In genomic region chr5:151264113-151264512, GRCh38 we compare ENCODE assay signal across 10 cellular contexts. TPM values are rescaled to one million over a fixed set of nuclear protein-coding genes. Genes with fewer than 3 reads are reported as not detected.
DNase-seq lines count a peak whose midpoint lies in the region; ATAC-seq and TF ChIP-seq lines count a peak whose summit lies in the region.
"Had no signal": no experiment of that assay in that cellular context is flagged by ENCODE, and none has a peak within 500 bp of the region (broad histone marks: within the 10 kb centered on the region; RNA-seq: fewer than 3 reads in every experiment).

No MANE protein-coding gene starts in this region.

- H3K27me3 ChIP-seq in foreskin keratinocyte = no peaks in the 10 kb centered on the region
- no peaks in the 10 kb centered on the region for H3K27me3 ChIP-seq in CD8-positive, alpha-beta T cell (ENCODE audit: insufficient read depth, low read length)

- TF ChIP-seq CTCF in foreskin keratinocyte (conservative IDR thresholded peaks at IDR 0.05) = no peak
- no peak for TF ChIP-seq CTCF in CD8-positive, alpha-beta T cell (IDR thresholded peaks at IDR 0.05)

- POLR2A ChIA-PET in CD8-positive, alpha-beta T cell (lab: Charles Lee) = no interaction called here

- intact Hi-C loops in CD8-positive, alpha-beta T cell (cut with DNase I, micrococcal nuclease) = no loop called here

- H3K36me3 Mint-ChIP-seq in T-helper 17 cell (ENCODE audit: low read depth) = peaks cover 3% of the 10 kb centered on the region
- peaks cover 70% of the 10 kb centered on the region for H3K36me3 Mint-ChIP-seq in CD8-positive, alpha-beta T cell

- no peak overlapping the region for H3K4me3 Mint-ChIP-seq in T-helper 17 cell
- no peak overlapping the region for H3K4me3 Mint-ChIP-seq in CD8-positive, alpha-beta T cell

- H3K4me1 Mint-ChIP-seq in T-helper 17 cell = peaks cover 11% of the 10 kb centered on the region
- H3K4me1 Mint-ChIP-seq in CD8-positive, alpha-beta T cell (ENCODE audit: low read depth) = no peaks in the 10 kb centered on the region

- peaks cover 11% of the 10 kb centered on the region for H3K36me3 ChIP-seq in CD8-positive, alpha-beta T cell (ENCODE audit: insufficient read depth, low read length)

- no peaks in the 10 kb centered on the region for H3K9me3 Mint-ChIP-seq in CD8-positive, alpha-beta T cell

- peak overlapping the region; percentile 69 for H3K27ac Mint-ChIP-seq in T-helper 17 cell
- H3K27ac Mint-ChIP-seq in CD8-positive, alpha-beta T cell = no peak overlapping the region

- H3K27ac ChIP-seq in foreskin keratinocyte = peak overlapping the region; percentile 61
- H3K27ac ChIP-seq in substantia nigra (ENCODE audit: low read depth, low read length, poor library complexity, severe bottlenecking) = no peak overlapping the region
- H3K27ac ChIP-seq in CD8-positive, alpha-beta T cell (ENCODE audit: low read depth, low read length) = no peak overlapping the region
- H3K27ac ChIP-seq: KMS-11 had no signal

- peaks cover 21% of the 10 kb centered on the region for H3K4me1 ChIP-seq in foreskin keratinocyte
- no peaks in the 10 kb centered on the region for H3K4me1 ChIP-seq in CD8-positive, alpha-beta T cell (ENCODE audit: insufficient read depth, low read length)

- DNase-seq in AG08396 (ENCODE audit: low spot score) (peak; percentile 38), T-helper 17 cell (no peak), foreskin keratinocyte (peak; percentile 84 to 91), inferior parietal cortex (ENCODE audit: extremely low spot score) (no peak), superior temporal gyrus (ENCODE audit: extremely low spot score) (no peak), substantia nigra (lab: John Stamatoyannopoulos, UW) (no peak)
- no peak for DNase-seq in CD8-positive, alpha-beta T cell

- peak; percentile 73 for ATAC-seq in GM19463 (IDR thresholded peaks at IDR 0.05; ENCODE audit: unreplicated experiment)
- no peak for ATAC-seq in T-helper 17 cell
- ATAC-seq in foreskin keratinocyte = peak; percentile 94
- ATAC-seq in CD8-positive, alpha-beta T cell = no peak

- H3K27me3 Mint-ChIP-seq in T-helper 17 cell = no peaks in the 10 kb centered on the region
- no peaks in the 10 kb centered on the region for H3K27me3 Mint-ChIP-seq in CD8-positive, alpha-beta T cell (ENCODE audit: low read depth)

- no peak overlapping the region for H3K4me3 ChIP-seq in CD8-positive, alpha-beta T cell (ENCODE audit: low read depth, low read length)

- CTCF ChIA-PET in CD8-positive, alpha-beta T cell (lab: Charles Lee) = no interaction called here

- H3K9me3 ChIP-seq in T-helper 17 cell (ENCODE audit: control insufficient read depth, low read length, poor library complexity, severe bottlenecking) = no peaks in the 10 kb centered on the region
- no peaks in the 10 kb centered on the region for H3K9me3 ChIP-seq in CD8-positive, alpha-beta T cell (ENCODE audit: low read length)

RNA-seq across cellular contexts. Expression of gene GM2A, which starts 11.1 kb away (rescaled TPM):
- 10 to 100 TPM in 1 of 2 donors, 1 to 10 TPM in 1; 6.0 to 13.4 TPM for total RNA-seq in T-helper 17 cell
- total RNA-seq in foreskin keratinocyte = 71.5 and 97.6 TPM in 2 replicates
- 42.1 and 69.5 TPM in 2 replicates for polyA plus RNA-seq in foreskin keratinocyte
- total RNA-seq in CD8-positive, alpha-beta T cell = 1 to 10 TPM; 3.4 to 5.0 TPM

RNA-seq across cellular contexts. Expression of gene SLC36A3, which starts 39.5 kb away (rescaled TPM):
- total RNA-seq in T-helper 17 cell (not detected), foreskin keratinocyte (not detected in 2 replicates)
- not detected in 2 replicates for polyA plus RNA-seq in foreskin keratinocyte
- total RNA-seq in CD8-positive, alpha-beta T cell = not detected
- total RNA-seq: kidney epithelial cell had no signal

RNA-seq across cellular contexts. Expression of gene CCDC69, which starts 40.2 kb away (rescaled TPM):
- total RNA-seq in T-helper 17 cell (10 to 100 TPM; 74.7 to 82.5 TPM), foreskin keratinocyte (4.3 and 6.1 TPM in 2 replicates)
- polyA plus RNA-seq in foreskin keratinocyte = 3.5 and 4.2 TPM in 2 replicates
- 10 to 100 TPM; 96.3 to 98.5 TPM for total RNA-seq in CD8-positive, alpha-beta T cell

Comparison
In these comparisons a context has a peak if more than half of its experiments do, and no peak if none do; other contexts are left out.
1. DNase-seq: peak in AG08396 (single experiment) and foreskin keratinocyte (2 of 2); none in T-helper 17 cell (0 of 3), inferior parietal cortex (single experiment), superior temporal gyrus (single experiment), substantia nigra (0 of 49) and CD8-positive, alpha-beta T cell (0 of 7).
2. ATAC-seq: peak in GM19463 (single experiment) and foreskin keratinocyte (single experiment); none in T-helper 17 cell (single experiment) and CD8-positive, alpha-beta T cell (single experiment).
3. RNA of gene CCDC69, which starts 40.2 kb away (total RNA-seq): 96.3 to 98.5 TPM in CD8-positive, alpha-beta T cell and 74.7 to 82.5 TPM in T-helper 17 cell; 4.3 to 6.1 TPM in foreskin keratinocyte; every median in the first group is over 10 times any median in the second.